8 cellular contexts compared by ENCODE assay signal in the genomic region with DNA sequence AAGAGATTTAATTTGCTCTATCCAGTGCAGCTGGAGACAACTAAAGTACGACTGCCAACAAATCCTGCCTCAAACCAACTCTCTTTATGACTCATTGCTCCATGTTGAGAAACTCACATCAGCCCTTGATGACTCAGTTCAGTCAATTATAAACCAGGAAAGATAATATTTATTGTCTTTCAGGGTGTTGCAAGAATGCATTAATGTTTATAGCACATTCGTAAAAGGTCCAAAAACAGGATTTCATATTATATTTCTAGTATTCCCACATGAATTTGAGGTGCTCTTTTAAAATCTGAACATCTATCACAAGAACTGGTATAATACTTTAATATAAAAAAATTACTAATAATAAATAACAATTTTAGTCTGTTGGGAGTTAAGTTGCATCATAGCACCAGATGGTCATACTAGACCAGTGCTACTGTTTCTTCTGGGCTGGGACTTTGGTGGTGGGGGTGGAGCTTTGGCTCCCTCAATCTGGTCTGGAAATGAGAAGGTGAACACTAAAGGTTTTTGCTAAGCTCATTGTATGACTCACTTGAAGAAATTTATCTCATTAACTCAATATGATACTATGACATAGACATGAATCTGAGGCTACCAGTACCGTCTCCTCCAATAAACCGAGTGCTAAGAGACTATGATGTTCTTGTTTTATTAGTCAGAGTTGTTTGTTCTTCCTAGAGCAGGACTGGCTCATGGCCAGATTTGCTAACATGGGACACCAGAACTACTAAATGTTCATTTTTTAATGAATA. TPM values are rescaled to one million over a fixed set of nuclear protein-coding genes. Genes with fewer than 3 reads are reported as not detected.
A peak's percentile ranks its signal among the peaks of the same experiment; 100 is the strongest.
DNase-seq lines count a peak whose midpoint lies in the region; ATAC-seq and TF ChIP-seq lines count a peak whose summit lies in the region.

No MANE protein-coding gene starts in this region.

- no peak overlapping the region for H2AFZ ChIP-seq in Karpas-422 (ENCODE audit: low read length)

- intact Hi-C loops in natural killer cell (cut with micrococcal nuclease) = no loop called here
- intact Hi-C loops in aorta (cut with DNase I) = no loop called here

- peak overlapping the region; percentile 52 for H3K4me3 Mint-ChIP-seq in natural killer cell treated with Interleukin-12 subunit alpha and Interleukin-12 subunit beta and Interleukin-15 and Interleukin-18, amount 100 ng/mL, for 72 hours
- H3K4me3 Mint-ChIP-seq in natural killer cell = no peak overlapping the region

- no peak for TF ChIP-seq CTCF in natural killer cell (IDR thresholded peaks at IDR 0.05)

- no peaks in the 10 kb centered on the region for H3K36me3 Mint-ChIP-seq in natural killer cell treated with Interleukin-12 subunit alpha and Interleukin-12 subunit beta and Interleukin-15 and Interleukin-18, amount 100 ng/mL, for 72 hours
- no peaks in the 10 kb centered on the region for H3K36me3 Mint-ChIP-seq in natural killer cell

- peak overlapping the region; percentile 36 to 77 for H3K27ac Mint-ChIP-seq in natural killer cell treated with Interleukin-12 subunit alpha and Interleukin-12 subunit beta and Interleukin-15 and Interleukin-18, amount 100 ng/mL, for 72 hours
- H3K27ac Mint-ChIP-seq in natural killer cell = no peak overlapping the region

- WGBS in aorta, 2 donors = 11 to 29% methylated on average over 4 of the region's 4 CpGs

- H3K4me1 ChIP-seq in aorta (ENCODE audit: control insufficient read depth in 1 of 2, insufficient read depth in 2 of 2, low read length in 2 of 2) = no peaks in the 10 kb centered on the region
- H3K4me1 ChIP-seq in Karpas-422 (ENCODE audit: low read length) = no peaks in the 10 kb centered on the region

- peak overlapping the region in 1 of 2 donors; percentile 17 for H3K27ac ChIP-seq in aorta (ENCODE audit: low read depth in 1 of 2, low read length in 2 of 2)
- H3K27ac ChIP-seq in Karpas-422 (ENCODE audit: low read length) = no peak overlapping the region

- no peaks in the 10 kb centered on the region for H3K36me3 ChIP-seq in aorta (ENCODE audit: control insufficient read depth in 1 of 2, insufficient read depth in 2 of 2, low read length in 1 of 2)
- H3K36me3 ChIP-seq in Karpas-422 (ENCODE audit: insufficient read depth, low read length) = no peaks in the 10 kb centered on the region

- H3K4me3 ChIP-seq in aorta (ENCODE audit: low read length in 2 of 2) (no peak overlapping the region), Karpas-422 (ENCODE audit: low read length) (no peak overlapping the region)

- no peaks in the 10 kb centered on the region for H3K9me3 Mint-ChIP-seq in natural killer cell treated with Interleukin-12 subunit alpha and Interleukin-12 subunit beta and Interleukin-15 and Interleukin-18, amount 100 ng/mL, for 72 hours
- H3K9me3 Mint-ChIP-seq in natural killer cell = no peaks in the 10 kb centered on the region

- H3K27me3 Mint-ChIP-seq in natural killer cell treated with Interleukin-12 subunit alpha and Interleukin-12 subunit beta and Interleukin-15 and Interleukin-18, amount 100 ng/mL, for 72 hours = peaks cover 21 to 23% of the 10 kb centered on the region in 2 donors
- H3K27me3 Mint-ChIP-seq in natural killer cell (ENCODE audit: low read depth in 2 of 2) = peaks cover 8 to 26% of the 10 kb centered on the region in 2 donors

- H3K9me3 ChIP-seq in aorta (ENCODE audit: control insufficient read depth, low read length) (no peaks in the 10 kb centered on the region), Karpas-422 (ENCODE audit: low read length) (no peaks in the 10 kb centered on the region)

- no peaks in the 10 kb centered on the region for H4K20me1 ChIP-seq in Karpas-422 (ENCODE audit: insufficient read depth, low read depth, low read length)

- H3K9me2 ChIP-seq in Karpas-422 (replicated peaks; ENCODE audit: insufficient read depth, low read length) = no peaks in the 10 kb centered on the region

- DNase-seq in natural killer cell treated with Interleukin-12 subunit alpha and Interleukin-12 subunit beta and Interleukin-15 and Interleukin-18, amount 100 ng/mL, for 72 hours (ENCODE audit: low spot score) = no peak
- no peak for DNase-seq in natural killer cell
- DNase-seq in NCI-H82 (lab: John Stamatoyannopoulos, UW) = peak; percentile 85
- DNase-seq in brain pericyte (ENCODE audit: low read depth, low spot score) = peak; percentile 89
- DNase-seq in mucosa of gallbladder (ENCODE audit: low spot score) = peak; percentile 73
- DNase-seq in aorta = peak; percentile 82 to 85
- no peak for DNase-seq in Karpas-422

- peak; percentile 83 to 96 for ATAC-seq in natural killer cell treated with Interleukin-12 subunit alpha and Interleukin-12 subunit beta and Interleukin-15 and Interleukin-18, amount 100 ng/mL, for 72 hours
- ATAC-seq in natural killer cell (no peak), HG02970 (IDR thresholded peaks at IDR 0.05; ENCODE audit: low FRiP score, unreplicated experiment) (peak; percentile 87), aorta (ENCODE audit: low FRiP score) (peak; percentile 91)

- peaks cover 8 to 18% of the 10 kb centered on the region in 2 donors for H3K4me1 Mint-ChIP-seq in natural killer cell treated with Interleukin-12 subunit alpha and Interleukin-12 subunit beta and Interleukin-15 and Interleukin-18, amount 100 ng/mL, for 72 hours (ENCODE audit: low read depth in 2 of 2)
- no peaks in the 10 kb centered on the region for H3K4me1 Mint-ChIP-seq in natural killer cell

- H3K27me3 ChIP-seq in aorta (ENCODE audit: control insufficient read depth in 1 of 2, insufficient read depth in 2 of 2, low read length in 1 of 2) (no peaks in the 10 kb centered on the region), Karpas-422 (ENCODE audit: low read length) (no peaks in the 10 kb centered on the region)

- no peak overlapping the region for H3K9ac ChIP-seq in Karpas-422 (ENCODE audit: low read length)

- H3K79me2 ChIP-seq in Karpas-422 (ENCODE audit: low read length) = no peaks in the 10 kb centered on the region

- no peak overlapping the region for H3K4me2 ChIP-seq in Karpas-422 (ENCODE audit: low read depth, low read length, poor library complexity, severe bottlenecking)

RNA-seq across cellular contexts. Expression of a gene that starts 26.6 kb away (rescaled TPM):
- total RNA-seq in natural killer cell treated with Interleukin-12 subunit alpha and Interleukin-12 subunit beta and Interleukin-15 and Interleukin-18, amount 100 ng/mL, for 72 hours = 10 to 100 TPM; 30.1 to 76.8 TPM
- total RNA-seq in natural killer cell (1 to 10 TPM; 1.6 to 3.0 (median 2.5) TPM), mucosa of gallbladder (90.0 TPM), aorta (100 to 1,000 TPM in 1 of 2 donors, 10 to 100 TPM in 1; 82.9 to 109 TPM)
- 10 to 100 TPM; 25.6 to 30.2 TPM for polyA plus RNA-seq in aorta
- total RNA-seq in Karpas-422 (2014; rRNA removed; shearing (Covaris generic); ENCODE audit: low replicate concordance) = 0.34 and 1.2 TPM in 2 replicates

Comparison
In these comparisons a context has a peak if more than half of its experiments do, and no peak if none do; other contexts are left out.
1. ATAC-seq: peak in natural killer cell treated with Interleukin-12 subunit alpha and Interleukin-12 subunit beta and Interleukin-15 and Interleukin-18, amount 100 ng/mL, for 72 hours (2 of 2), HG02970 (single experiment) and aorta (single experiment); none in natural killer cell (0 of 3).
2. H3K27ac Mint-ChIP-seq: peak in natural killer cell treated with Interleukin-12 subunit alpha and Interleukin-12 subunit beta and Interleukin-15 and Interleukin-18, amount 100 ng/mL, for 72 hours (2 of 2); none in natural killer cell (0 of 2).
3. RNA of a gene that starts 26.6 kb away (total RNA-seq): 82.9 to 109 TPM in aorta, 90.0 TPM in mucosa of gallbladder (single experiment) and 30.1 to 76.8 TPM in natural killer cell treated with Interleukin-12 subunit alpha and Interleukin-12 subunit beta and Interleukin-15 and Interleukin-18, amount 100 ng/mL, for 72 hours; 1.6 to 3.0 TPM in natural killer cell and 0.34 to 1.2 TPM in Karpas-422; every median in the first group is over 4 times any median in the second.
4. DNase-seq: peak in NCI-H82 (single experiment), brain pericyte (single experiment), mucosa of gallbladder (single experiment) and aorta (2 of 2); none in natural killer cell treated with Interleukin-12 subunit alpha and Interleukin-12 subunit beta and Interleukin-15 and Interleukin-18, amount 100 ng/mL, for 72 hours (single experiment), natural killer cell (single experiment) and Karpas-422 (single experiment).